23 cellular contexts compared by ENCODE assay signal in the genomic region with DNA sequence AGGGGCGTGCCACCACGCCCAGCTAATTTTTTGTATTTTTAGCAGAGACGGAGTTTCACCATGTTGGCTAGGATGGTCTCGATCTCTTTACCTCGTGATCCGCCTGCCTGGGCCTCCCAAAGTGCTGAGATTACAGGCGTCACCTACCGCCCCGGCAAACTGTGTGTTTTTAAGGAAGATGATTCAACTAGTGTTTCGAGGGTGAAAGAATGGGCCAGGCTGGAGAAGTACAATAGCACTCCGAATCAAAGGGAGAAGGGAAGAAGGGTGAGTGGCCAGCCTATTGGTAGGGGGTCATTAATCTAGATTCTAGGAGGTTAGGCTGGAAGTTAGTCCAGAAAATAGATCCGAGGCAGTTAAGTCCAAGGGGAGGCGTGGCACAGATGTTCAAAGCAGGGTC. TPM values are rescaled to one million over a fixed set of nuclear protein-coding genes. Genes with fewer than 3 reads are reported as not detected.
A peak's percentile ranks its signal among the peaks of the same experiment; 100 is the strongest.
DNase-seq lines count a peak whose midpoint lies in the region; ATAC-seq and TF ChIP-seq lines count a peak whose summit lies in the region.
"Had no signal": no experiment of that assay in that cellular context is flagged by ENCODE, and none has a peak within 500 bp of the region (broad histone marks: within the 10 kb centered on the region; RNA-seq: fewer than 3 reads in every experiment).

No MANE protein-coding gene starts in this region.

- H3K36me3 ChIP-seq in HCT116 (ENCODE audit: control insufficient read depth in 1 of 2, insufficient read depth in 2 of 2, low read length in 2 of 2) (no peaks in the 10 kb centered on the region), mesendoderm (ENCODE audit: control insufficient read depth, insufficient read depth, low read length) (no peaks in the 10 kb centered on the region), smooth muscle cell (ENCODE audit: low read depth) (no peaks in the 10 kb centered on the region)
- H3K36me3 ChIP-seq: colonic mucosa, heart left ventricle, SJSA1, upper lobe of left lung had no signal

- CTCF ChIA-PET in HCT116 (lab: Charles Lee) (interaction anchor here (0.8 to 1.9 kb wide), 3 partner anchors 9 to 195 kb away, joined by 3 to 7 read pairs (median 3); no protein-coding TSS in a partner anchor), WTC11 (lab: Charles Lee) (interaction anchor here (0.8 to 6.1 kb wide), 4 partner anchors 9 to 195 kb away, joined by 5 to 41 read pairs (median 16); no protein-coding TSS in a partner anchor)

- no peak for TF ChIP-seq POLR2A in HCT116 (IDR thresholded peaks at IDR 0.05; ENCODE audit: borderline replicate concordance, extremely low read depth, insufficient read depth, insufficient read length)

- TF ChIP-seq CTCF in HCT116 (IDR thresholded peaks at IDR 0.05 in 2 of 3, conservative IDR thresholded peaks at IDR 0.05 in 1 of 3; ENCODE audit: borderline replicate concordance in 1 of 3, insufficient read depth in 1 of 3, low read depth in 2 of 3, low read length in 2 of 3), result no peak
- TF ChIP-seq CTCF in WTC11 (IDR thresholded peaks at IDR 0.05), result no peak
- TF ChIP-seq CTCF in smooth muscle cell (IDR thresholded peaks at IDR 0.05; ENCODE audit: borderline replicate concordance, insufficient read depth, poor library complexity, severe bottlenecking), result no peak

- H3K56ac ChIP-seq in mesendoderm (ENCODE audit: low read length), result peak overlapping the region; percentile 75

- H3K4ac ChIP-seq in mesendoderm (ENCODE audit: low read depth, low read length), result peak overlapping the region; percentile 76

- H3K4me1 Mint-ChIP-seq in WTC11, result peaks cover 27% of the 10 kb centered on the region

- H3K9me3 Mint-ChIP-seq in WTC11, result no peaks in the 10 kb centered on the region
- H3K9me3 Mint-ChIP-seq: activated T-helper 2 cell treated with anti-CD3 and anti-CD28 coated beads, Interferon-gamma antibody, Interleukin-2, Interleukin-4, amounts not matched to agents 10 μg/mL and 5 μg/mL and 100 μg/mL, durations not matched to agents 14 hours and 24 hours and 36 hours had no signal

- intact Hi-C loops in HCT116 (cut with micrococcal nuclease), result loop anchor here (5.0 kb wide), 1 partner anchor 194 kb away; no protein-coding TSS in a partner anchor

- no peak overlapping the region for H2BK15ac ChIP-seq in mesendoderm (replicated peaks; ENCODE audit: low read depth)

- RAD21 ChIA-PET in HCT116 (lab: Charles Lee; ENCODE audit: low non-redundant PET in 1 of 2, low total read pairs in 2 of 2, uncharacterized antibody in 2 of 2, unreplicated experiment in 2 of 2), result no interaction called here

- H3F3A ChIP-seq in smooth muscle cell (ENCODE audit: low read depth), result no peaks in the 10 kb centered on the region

- POLR2A ChIA-PET in HCT116 (lab: Charles Lee), result no interaction called here
- POLR2A ChIA-PET in WTC11 (lab: Charles Lee), result no interaction called here

- H3K9ac ChIP-seq in HCT116 (ENCODE audit: low read length), result no peak overlapping the region
- peak overlapping the region; percentile 43 for H3K9ac ChIP-seq in mesendoderm (ENCODE audit: low read length)
- H3K9ac ChIP-seq in smooth muscle cell (ENCODE audit: low read depth), result no peak overlapping the region
- H3K9ac ChIP-seq: GM23248, KMS-11 had no signal

- H3K4me1 ChIP-seq in HCT116 (ENCODE audit: control insufficient read depth in 1 of 2, insufficient read depth in 2 of 2, low read length in 2 of 2), result peaks cover 21 to 26% of the 10 kb centered on the region in 2 experiments; a peak in 3 of 4 replicates
- peaks cover 8% of the 10 kb centered on the region for H3K4me1 ChIP-seq in mesendoderm (ENCODE audit: control insufficient read depth, low read depth, low read length)
- H3K4me1 ChIP-seq in smooth muscle cell (ENCODE audit: low read depth), result peaks cover 10% of the 10 kb centered on the region

- WGBS in mesendoderm (ENCODE audit: extremely low coverage, insufficient coverage, low lambda C conversion rate), result no CpG with 5 or more reads among the region's 13 CpGs
- 84% methylated on average over 13 of the region's 13 CpGs for WGBS in smooth muscle cell (ENCODE audit: low lambda C conversion rate)

- ATAC-seq in HCT116, result no peak
- no peak for ATAC-seq in WTC11
- no peak for ATAC-seq in GM18861 (IDR thresholded peaks at IDR 0.05; ENCODE audit: unreplicated experiment)

- peak overlapping the region; percentile 79 for H3K27ac Mint-ChIP-seq in WTC11
- H3K27ac Mint-ChIP-seq: activated naive CD8-positive, alpha-beta T cell; activated T-helper 2 cell treated with anti-CD3 and anti-CD28 coated beads, Interferon-gamma antibody, Interleukin-2, Interleukin-4, amounts not matched to agents 10 μg/mL and 5 μg/mL and 100 μg/mL, durations not matched to agents 14 hours and 24 hours and 36 hours had no signal

- peak overlapping the region; percentile 78 for H3K4me3 Mint-ChIP-seq in WTC11

- H3K4me2 ChIP-seq in HCT116 (ENCODE audit: low read length), result peak overlapping the region; percentile 71
- no peak overlapping the region for H3K4me2 ChIP-seq in mesendoderm (ENCODE audit: low read length)
- H3K4me2 ChIP-seq in smooth muscle cell, result no peak overlapping the region
- H3K4me2 ChIP-seq: KMS-11 had no signal

- no peaks in the 10 kb centered on the region for H3K36me3 Mint-ChIP-seq in WTC11
- H3K36me3 Mint-ChIP-seq: activated naive CD8-positive, alpha-beta T cell had no signal

- H3K4me3 ChIP-seq in HCT116 (replicated peaks in 1 of 2; ENCODE audit: low read depth in 1 of 2, low read length in 2 of 2) (no peak overlapping the region), mesendoderm (ENCODE audit: low read length) (no peak overlapping the region), smooth muscle cell (no peak overlapping the region)
- H3K4me3 ChIP-seq: colonic mucosa, GM23248, SJSA1, skin epidermis had no signal

- H4K20me1 ChIP-seq in HCT116 (ENCODE audit: insufficient read depth) (no peaks in the 10 kb centered on the region), smooth muscle cell (ENCODE audit: low read depth) (no peaks in the 10 kb centered on the region)

- no peak overlapping the region for H4K5ac ChIP-seq in mesendoderm (ENCODE audit: low read length)

- no peaks in the 10 kb centered on the region for H3K9me3 ChIP-seq in HCT116 (ENCODE audit: control insufficient read depth in 1 of 2, insufficient read depth in 1 of 2, low read depth in 1 of 2, low read length in 2 of 2)
- H3K9me3 ChIP-seq in smooth muscle cell (replicated peaks; ENCODE audit: low read depth), result no peaks in the 10 kb centered on the region
- H3K9me3 ChIP-seq: colonic mucosa, heart left ventricle, SJSA1, upper lobe of left lung had no signal

- H2BK5ac ChIP-seq in mesendoderm (ENCODE audit: low read length), result peak overlapping the region; percentile 49

- no peaks in the 10 kb centered on the region for H3K27me3 Mint-ChIP-seq in WTC11 (ENCODE audit: low read depth)

- H3K79me2 ChIP-seq in HCT116 (ENCODE audit: insufficient read depth, low read length) (no peaks in the 10 kb centered on the region), mesendoderm (ENCODE audit: control insufficient read depth, insufficient read depth, low read length) (peaks cover 18% of the 10 kb centered on the region), smooth muscle cell (ENCODE audit: low read depth) (peaks cover 11% of the 10 kb centered on the region)

- H3K9me2 ChIP-seq in HCT116 (ENCODE audit: insufficient read depth), result no peaks in the 10 kb centered on the region

- H3K23ac ChIP-seq in mesendoderm (ENCODE audit: low read length), result no peak overlapping the region

- peak overlapping the region; percentile 94 for H4K8ac ChIP-seq in mesendoderm (ENCODE audit: low read depth, low read length)

- peaks cover 2% of the 10 kb centered on the region for H3K79me1 ChIP-seq in mesendoderm (ENCODE audit: low read length)

- H3K18ac ChIP-seq in mesendoderm (ENCODE audit: low read length), result peak overlapping the region; percentile 51

- H2AK5ac ChIP-seq in mesendoderm (ENCODE audit: low read length), result no peak overlapping the region

- no TSS peak for BruUV-seq in HCT116 (replicated peaks; lab: Mats Ljungman, UMichigan)

- DNase-seq in HCT116 (ENCODE audit: low read depth, low spot score) (no peak), WTC11 (ENCODE audit: low spot score) (no peak), mesendoderm (no peak), smooth muscle cell (lab: John Stamatoyannopoulos, UW; ENCODE audit: unreplicated experiment) (no peak), H4 (ENCODE audit: low spot score) (no peak)
- DNase-seq in stimulated activated CD4-positive, alpha-beta T cell treated with anti-CD3 and anti-CD28 coated beads, Interleukin-4, amount 100 ng/mL, for 4 hours, result no peak
- DNase-seq: effector memory CD4-positive, alpha-beta T cell; foreskin fibroblast; GM23248; mammary epithelial cell; NCI-H1417 treated with DMSO at 0.1 percent for 48 hours; NCI-H2081; NCI-H226; occipital lobe had no signal

- H2BK120ac ChIP-seq in mesendoderm (ENCODE audit: low read depth, low read length), result no peak overlapping the region

- H3K27me3 ChIP-seq in HCT116 (ENCODE audit: insufficient read depth, low read length), result no peaks in the 10 kb centered on the region
- no peaks in the 10 kb centered on the region for H3K27me3 ChIP-seq in mesendoderm (ENCODE audit: insufficient read depth, low read length, poor library complexity)
- H3K27me3 ChIP-seq in smooth muscle cell (ENCODE audit: low read depth), result no peaks in the 10 kb centered on the region

- H2AFZ ChIP-seq in HCT116 (ENCODE audit: low read depth, low read length, poor library complexity, severe bottlenecking), result no peak overlapping the region
- peak overlapping the region; percentile 87 for H2AFZ ChIP-seq in smooth muscle cell (ENCODE audit: low read depth)
- H2AFZ ChIP-seq: GM23248 had no signal

- no peak for TF ChIP-seq RAD21 in HCT116 (IDR thresholded peaks at IDR 0.05; ENCODE audit: low read depth)

- H3K27ac ChIP-seq in HCT116 (ENCODE audit: low read depth, low read length) (no peak overlapping the region), mesendoderm (ENCODE audit: low read depth, low read length) (peak overlapping the region; percentile 61), smooth muscle cell (ENCODE audit: low read depth) (no peak overlapping the region)
- H3K27ac ChIP-seq: colonic mucosa, GM23248, heart left ventricle, KMS-11, SJSA1, skin epidermis, upper lobe of left lung had no signal

TF ChIP-seq in WTC11, 78 proteins besides CTCF, POLR2A, EP300 and RAD21 (continues in another document):
- no peak for TF ChIP-seq IRF2 (CRISPR knock-in tag; IDR thresholded peaks at IDR 0.05; ENCODE audit: borderline replicate concordance, low read depth)
- no peak for TF ChIP-seq CREB1 (CRISPR knock-in tag; IDR thresholded peaks at IDR 0.05)
- TF ChIP-seq SMAD3 (CRISPR knock-in tag; IDR thresholded peaks at IDR 0.05; ENCODE audit: borderline replicate concordance), result no peak
- no peak for TF ChIP-seq ZNF121 (CRISPR knock-in tag; IDR thresholded peaks at IDR 0.05)

RNA-seq across cellular contexts. Expression of a gene that starts 2.9 kb away (rescaled TPM):
- total RNA-seq in HCT116 (2021; ENCODE audit: unreplicated experiment) (6.0 TPM), WTC11 (2021) (110 to 111 TPM (median 110 TPM) in 3 replicates), smooth muscle cell (2.8 and 3.0 TPM in 2 replicates)
- polyA plus RNA-seq in HCT116 (2012), result 2.1 TPM in 2 replicates
- polyA plus RNA-seq in mesendoderm (2013, experiment 1 of 2), result 27.4 TPM
- polyA plus RNA-seq in mesendoderm (2013, experiment 2 of 2), result 28.3 TPM
- 0.67 and 1.4 TPM in 2 replicates for polyA plus RNA-seq in smooth muscle cell
- 0.06 and 0.21 TPM in 2 replicates for total RNA-seq in H4 (2014; rRNA removed; shearing (Covaris generic))
- total RNA-seq: activated T-helper 2 cell treated with anti-CD3 and anti-CD28 coated beads, Interferon-gamma antibody, Interleukin-2, Interleukin-4, amounts not matched to agents 10 μg/mL and 5 μg/mL and 100 μg/mL, durations not matched to agents 14 hours and 24 hours and 36 hours; GM23248; SJSA1 had no signal

Comparison
In these comparisons a context has a peak if more than half of its experiments do, and no peak if none do; other contexts are left out.
1. RNA of a gene that starts 2.9 kb away (total RNA-seq): 110 to 111 TPM in WTC11; 6.0 TPM in HCT116 (single experiment), 2.8 to 3.0 TPM in smooth muscle cell and 0.06 to 0.21 TPM in H4; every median in the first group is over 10 times any median in the second.